ENCODE assay signal across 26 cellular contexts in genomic region chr2:224780096-224780495, GRCh38.
A peak's percentile ranks its signal among the peaks of the same experiment; 100 is the strongest.
DNase-seq lines count a peak whose midpoint lies in the region; ATAC-seq and TF ChIP-seq lines count a peak whose summit lies in the region.
"Had no signal": no experiment of that assay in that cellular context is flagged by ENCODE, and none has a peak within 500 bp of the region (broad histone marks: within the 10 kb centered on the region; RNA-seq: fewer than 3 reads in every experiment).

No MANE protein-coding gene starts in this region.

- no peak for ATAC-seq in activated CD8-positive, alpha-beta memory T cell treated with anti-CD3 and anti-CD28 coated beads, Interleukin-2, amount 10 ng/mL, durations not matched to agents 7 days and 5 days
- ATAC-seq in body of pancreas, result no peak
- ATAC-seq: SK-N-SH treated with all-trans-retinoic acid at 6 μM for 48 hours; stimulated activated effector memory CD8-positive, alpha-beta T cell treated with anti-CD3 and anti-CD28 coated beads, Interleukin-12 subunit alpha, Interleukin-12 subunit beta, amount 100 ng/mL, for 72 hours; upper lobe of right lung had no signal

- H3K4me3 ChIP-seq in choroid plexus epithelial cell (ENCODE audit: low read depth, low read length), result no peak overlapping the region
- no peak overlapping the region for H3K4me3 ChIP-seq in subcutaneous abdominal adipose tissue (ENCODE audit: low read depth in 1 of 5, low read length in 5 of 5)
- H3K4me3 ChIP-seq in body of pancreas, result no peak overlapping the region
- H3K4me3 ChIP-seq in hepatocyte, result no peak overlapping the region
- H3K4me3 ChIP-seq: GM23248, MG63, prostate gland, upper lobe of right lung had no signal

- peaks cover 4% of the 10 kb centered on the region for H3K4me1 Mint-ChIP-seq in activated CD8-positive, alpha-beta memory T cell treated with anti-CD3 and anti-CD28 coated beads, Interleukin-2, amount 10 ng/mL, durations not matched to agents 7 days and 5 days
- H3K4me1 Mint-ChIP-seq: stimulated activated effector memory CD8-positive, alpha-beta T cell treated with anti-CD3 and anti-CD28 coated beads, Interleukin-12 subunit alpha, Interleukin-12 subunit beta, amount 100 ng/mL, for 72 hours had no signal

- CTCF ChIA-PET in activated CD8-positive, alpha-beta memory T cell treated with anti-CD3 and anti-CD28 coated beads, Interleukin-2, amount 10 ng/mL, durations not matched to agents 7 days and 5 days (lab: Charles Lee), result interaction anchor here (0.7 to 1.2 kb wide), 3 partner anchors 10 to 440 kb away, joined by 3 read pairs; no protein-coding TSS in a partner anchor

- H3K4me2 ChIP-seq in hepatocyte, result no peak overlapping the region
- H3K4me2 ChIP-seq: KMS-11 had no signal

- DNase-seq in activated CD8-positive, alpha-beta memory T cell treated with anti-CD3 and anti-CD28 coated beads, Interleukin-2, amount 10 ng/mL, durations not matched to agents 7 days and 5 days, result no peak
- no peak for DNase-seq in activated CD8-positive, alpha-beta memory T cell treated with anti-CD3 and anti-CD28 coated beads, Interleukin-2, amount 50 U/mL, for 4 hours
- DNase-seq in choroid plexus epithelial cell (ENCODE audit: low read depth), result peak; percentile 48
- DNase-seq in left kidney (ENCODE audit: low read depth, low spot score), result peak; percentile 4
- DNase-seq in NCI-H128 (lab: John Stamatoyannopoulos, UW; ENCODE audit: unreplicated experiment), result no peak
- no peak for DNase-seq in body of pancreas
- DNase-seq in hepatocyte (ENCODE audit: low spot score), result no peak
- DNase-seq: activated CD4-positive, alpha-beta T cell treated with anti-CD3 and anti-CD28 coated beads, Interleukin-2, amount 50 U/mL, for 48 hours; activated gamma-delta T cell treated with Interleukin-2 at 50 U/mL for 16 hours; activated T-cell treated with anti-CD3 and anti-CD28 coated beads for 4 hours; CD4-positive, CD25-positive, alpha-beta regulatory T cell; GM23248; MG63; naive B cell; NCI-H1105; NCI-H1930; NCI-H524; stimulated activated CD4-positive, alpha-beta T cell treated with anti-CD3 and anti-CD28 coated beads, Interleukin-15, amount 100 ng/mL, for 24 hours; upper lobe of right lung had no signal

- no peaks in the 10 kb centered on the region for H3K27me3 ChIP-seq in subcutaneous abdominal adipose tissue (ENCODE audit: control insufficient read depth in 5 of 5, insufficient read depth in 4 of 5, low read length in 5 of 5)
- no peaks in the 10 kb centered on the region for H3K27me3 ChIP-seq in body of pancreas
- no peaks in the 10 kb centered on the region for H3K27me3 ChIP-seq in hepatocyte
- H3K27me3 ChIP-seq: MG63, upper lobe of right lung had no signal

- H3K27me3 Mint-ChIP-seq in activated CD8-positive, alpha-beta memory T cell treated with anti-CD3 and anti-CD28 coated beads, Interleukin-2, amount 10 ng/mL, durations not matched to agents 7 days and 5 days, result no peaks in the 10 kb centered on the region
- H3K27me3 Mint-ChIP-seq: CD4-positive, CD25-positive, alpha-beta regulatory T cell; naive B cell had no signal

- H4K20me1 ChIP-seq in hepatocyte (ENCODE audit: insufficient read depth, poor library complexity, severe bottlenecking), result no peaks in the 10 kb centered on the region

- H3K27ac ChIP-seq in subcutaneous abdominal adipose tissue (ENCODE audit: low read depth, low read length), result peak overlapping the region; percentile 38
- H3K27ac ChIP-seq in body of pancreas, result no peak overlapping the region
- H3K27ac ChIP-seq in hepatocyte, result no peak overlapping the region
- H3K27ac ChIP-seq: GM23248, KMS-11, prostate gland, upper lobe of right lung had no signal

- H2AFZ ChIP-seq in hepatocyte, result no peak overlapping the region
- H2AFZ ChIP-seq: GM23248 had no signal

- H3K79me2 ChIP-seq in hepatocyte, result no peaks in the 10 kb centered on the region

- no peaks in the 10 kb centered on the region for H3K9me3 Mint-ChIP-seq in activated CD8-positive, alpha-beta memory T cell treated with anti-CD3 and anti-CD28 coated beads, Interleukin-2, amount 10 ng/mL, durations not matched to agents 7 days and 5 days (ENCODE audit: low read depth)
- H3K9me3 Mint-ChIP-seq: brain; CD4-positive, CD25-positive, alpha-beta regulatory T cell; naive B cell; stimulated activated effector memory CD8-positive, alpha-beta T cell treated with anti-CD3 and anti-CD28 coated beads, Interleukin-12 subunit alpha, Interleukin-12 subunit beta, amount 100 ng/mL, for 72 hours; T-helper 1 cell treated with Interleukin-12 subunit alpha and Interleukin-12 subunit beta and Interleukin-4 antibody, amounts not matched to agents 30 μg/mL and 1 μg/mL, for 36 hours had no signal

- H3K36me3 ChIP-seq in subcutaneous abdominal adipose tissue (ENCODE audit: control insufficient read depth in 5 of 5, insufficient read depth in 5 of 5, low read length in 5 of 5) (peaks cover 0 to 10% (median under 1%) of the 10 kb centered on the region in 5 donors), body of pancreas (replicated peaks in 1 of 2; ENCODE audit: insufficient read depth in 1 of 2, low read depth in 2 of 2) (no peaks in the 10 kb centered on the region), hepatocyte (replicated peaks; ENCODE audit: insufficient read depth, low read depth) (no peaks in the 10 kb centered on the region)
- H3K36me3 ChIP-seq: prostate gland had no signal

- H3K9ac ChIP-seq in subcutaneous abdominal adipose tissue (ENCODE audit: low read length in 5 of 5), result no peak overlapping the region
- H3K9ac ChIP-seq: GM23248, KMS-11 had no signal

- TF ChIP-seq CTCF in choroid plexus epithelial cell (conservative IDR thresholded peaks at IDR 0.05; ENCODE audit: low read depth, low read length) (no peak), body of pancreas (IDR thresholded peaks at IDR 0.05) (no peak), hepatocyte (IDR thresholded peaks at IDR 0.05; ENCODE audit: poor library complexity) (no peak)

- TF ChIP-seq POLR2A in body of pancreas (IDR thresholded peaks at IDR 0.05), result no peak

- H3K4me1 ChIP-seq in subcutaneous abdominal adipose tissue (ENCODE audit: control insufficient read depth in 5 of 5, insufficient read depth in 5 of 5, low read length in 5 of 5) (peaks cover 0 to 16% (median 0%) of the 10 kb centered on the region in 5 donors), body of pancreas (no peaks in the 10 kb centered on the region), hepatocyte (ENCODE audit: insufficient read depth) (peaks cover 23% of the 10 kb centered on the region)
- H3K4me1 ChIP-seq: prostate gland, upper lobe of right lung had no signal

- H3K9me3 ChIP-seq in subcutaneous abdominal adipose tissue (ENCODE audit: control insufficient read depth in 5 of 5, low read length in 5 of 5) (no peaks in the 10 kb centered on the region), body of pancreas (no peaks in the 10 kb centered on the region), hepatocyte (ENCODE audit: low read depth) (no peaks in the 10 kb centered on the region)
- H3K9me3 ChIP-seq: MG63, prostate gland, upper lobe of right lung had no signal

- intact Hi-C loops in body of pancreas (cut with DNase I), result no loop called here

- H3K36me3 Mint-ChIP-seq in activated CD8-positive, alpha-beta memory T cell treated with anti-CD3 and anti-CD28 coated beads, Interleukin-2, amount 10 ng/mL, durations not matched to agents 7 days and 5 days, result peaks cover 44% of the 10 kb centered on the region
- H3K36me3 Mint-ChIP-seq: brain had no signal

- no peaks in the 10 kb centered on the region for H3K9me2 ChIP-seq in hepatocyte (replicated peaks; ENCODE audit: insufficient read depth)

- H3K27ac Mint-ChIP-seq in activated CD8-positive, alpha-beta memory T cell treated with anti-CD3 and anti-CD28 coated beads, Interleukin-2, amount 10 ng/mL, durations not matched to agents 7 days and 5 days, result peak overlapping the region; percentile 2

- H3K4me3 Mint-ChIP-seq in activated CD8-positive, alpha-beta memory T cell treated with anti-CD3 and anti-CD28 coated beads, Interleukin-2, amount 10 ng/mL, durations not matched to agents 7 days and 5 days, result no peak overlapping the region
- H3K4me3 Mint-ChIP-seq: brain; CD4-positive, CD25-positive, alpha-beta regulatory T cell; naive B cell; stimulated activated effector memory CD8-positive, alpha-beta T cell treated with anti-CD3 and anti-CD28 coated beads, Interleukin-12 subunit alpha, Interleukin-12 subunit beta, amount 100 ng/mL, for 72 hours; T-helper 1 cell treated with Interleukin-12 subunit alpha and Interleukin-12 subunit beta and Interleukin-4 antibody, amounts not matched to agents 30 μg/mL and 1 μg/mL, for 36 hours had no signal

- WGBS in body of pancreas, 2 donors, result 46 to 51% methylated on average over 2 of the region's 2 CpGs
- WGBS in hepatocyte (ENCODE audit: low lambda C conversion rate, missing lambda C conversion rate), result 74% methylated on average over 2 of the region's 2 CpGs

Comparison
In these comparisons a context has a peak if more than half of its experiments do, and no peak if none do; other contexts are left out.
1. DNase-seq: peak in choroid plexus epithelial cell (single experiment) and left kidney (single experiment); none in activated CD8-positive, alpha-beta memory T cell treated with anti-CD3 and anti-CD28 coated beads, Interleukin-2, amount 10 ng/mL, durations not matched to agents 7 days and 5 days (single experiment), activated CD8-positive, alpha-beta memory T cell treated with anti-CD3 and anti-CD28 coated beads, Interleukin-2, amount 50 U/mL, for 4 hours (single experiment), NCI-H128 (single experiment), body of pancreas (0 of 4) and hepatocyte (single experiment).